ENCODE assay signal across 12 cellular contexts in genomic region chr17:77831497-77832179, GRCh38.
DNase-seq lines count a peak whose midpoint lies in the region; ATAC-seq and TF ChIP-seq lines count a peak whose summit lies in the region.
"Had no signal": no experiment of that assay in that cellular context is flagged by ENCODE, and none has a peak within 500 bp of the region (broad histone marks: within the 10 kb centered on the region; RNA-seq: fewer than 3 reads in every experiment).

No MANE protein-coding gene starts in this region.

- CTCF ChIA-PET in A673 (lab: Charles Lee): no interaction called here
- CTCF ChIA-PET in OCI-LY7 (lab: Charles Lee; ENCODE audit: unreplicated experiment): interaction anchor here (0.5 kb wide), 1 partner anchor 449 kb away, joined by 3 read pairs; no protein-coding TSS in a partner anchor

- TF ChIP-seq POLR2A in esophagus squamous epithelium (IDR thresholded peaks at IDR 0.05): no peak

- no peaks in the 10 kb centered on the region for H3K79me2 ChIP-seq in OCI-LY7 (ENCODE audit: insufficient read depth, low read depth, low read length)

- H3K4me3 ChIP-seq in A673 (ENCODE audit: low read depth, low read length, poor library complexity, severe bottlenecking): no peak overlapping the region
- H3K4me3 ChIP-seq in esophagus squamous epithelium: no peak overlapping the region
- no peak overlapping the region for H3K4me3 ChIP-seq in neuronal stem cell (ENCODE audit: low read length in 2 of 2)
- H3K4me3 ChIP-seq in OCI-LY7 (ENCODE audit: low read depth, low read length, poor library complexity, severe bottlenecking): no peak overlapping the region
- H3K4me3 ChIP-seq: GM12878, mucosa of descending colon had no signal

- peak overlapping the region; percentile 66 for H3K18ac ChIP-seq in neuronal stem cell (ENCODE audit: low read length)

- no peak overlapping the region for H4K91ac ChIP-seq in neuronal stem cell (ENCODE audit: low read depth, low read length, poor library complexity)

- H2BK12ac ChIP-seq in neuronal stem cell (ENCODE audit: low read length): no peak overlapping the region

- H2BK5ac ChIP-seq in neuronal stem cell (ENCODE audit: low read length): no peak overlapping the region

- H3K9me2 ChIP-seq in OCI-LY7 (ENCODE audit: insufficient read depth, low read length): no peaks in the 10 kb centered on the region

- H2AFZ ChIP-seq in neuronal stem cell (ENCODE audit: low read length): no peak overlapping the region
- no peak overlapping the region for H2AFZ ChIP-seq in OCI-LY7 (ENCODE audit: low read length)

- H3K9ac ChIP-seq in neuronal stem cell (ENCODE audit: low read depth, low read length, poor library complexity): no peak overlapping the region

- TF ChIP-seq CTCF in A673 (conservative IDR thresholded peaks at IDR 0.05; ENCODE audit: low read depth, low read length): no peak
- TF ChIP-seq CTCF in esophagus squamous epithelium (IDR thresholded peaks at IDR 0.05): no peak
- TF ChIP-seq CTCF in OCI-LY7 (conservative IDR thresholded peaks at IDR 0.05; ENCODE audit: low read length): no peak

- no peaks in the 10 kb centered on the region for H3K36me3 ChIP-seq in A673 (ENCODE audit: insufficient read depth, low read length, poor library complexity, severe bottlenecking)
- no peaks in the 10 kb centered on the region for H3K36me3 ChIP-seq in esophagus squamous epithelium
- no peaks in the 10 kb centered on the region for H3K36me3 ChIP-seq in neuronal stem cell (replicated peaks in 1 of 2; ENCODE audit: control insufficient read depth in 2 of 2, insufficient read depth in 2 of 2, low read length in 2 of 2)
- H3K36me3 ChIP-seq in OCI-LY7 (ENCODE audit: insufficient read depth, low read length): no peaks in the 10 kb centered on the region

- no peaks in the 10 kb centered on the region for H3K9me3 ChIP-seq in A673 (ENCODE audit: low read depth, low read length, poor library complexity, severe bottlenecking)
- no peaks in the 10 kb centered on the region for H3K9me3 ChIP-seq in esophagus squamous epithelium
- peaks cover 0 to 4% of the 10 kb centered on the region in 2 donors for H3K9me3 ChIP-seq in neuronal stem cell (replicated peaks in 1 of 2; ENCODE audit: control insufficient read depth in 2 of 2, insufficient read depth in 1 of 2, low read depth in 1 of 2, low read length in 2 of 2)
- H3K9me3 ChIP-seq in OCI-LY7 (ENCODE audit: low read length): no peaks in the 10 kb centered on the region
- H3K9me3 ChIP-seq: mucosa of descending colon had no signal

- H3K4me2 ChIP-seq in neuronal stem cell (ENCODE audit: insufficient read depth, low read length, poor library complexity, severe bottlenecking) (no peak overlapping the region), OCI-LY7 (ENCODE audit: low read length) (no peak overlapping the region)

- no peak overlapping the region for H2BK120ac ChIP-seq in neuronal stem cell (ENCODE audit: low read depth, low read length)

- H3K4me1 ChIP-seq in A673 (ENCODE audit: insufficient read depth, low read length, poor library complexity, severe bottlenecking) (peaks cover 44% of the 10 kb centered on the region), esophagus squamous epithelium (peaks cover 32 to 58% (median 39%) of the 10 kb centered on the region in 3 donors), neuronal stem cell (ENCODE audit: control insufficient read depth in 2 of 2, insufficient read depth in 1 of 2, low read depth in 1 of 2, low read length in 2 of 2) (peaks cover 32 to 46% of the 10 kb centered on the region in 2 donors), OCI-LY7 (ENCODE audit: insufficient read depth, low read length, poor library complexity, severe bottlenecking) (no peaks in the 10 kb centered on the region)

- no peak overlapping the region for H3K23ac ChIP-seq in neuronal stem cell (ENCODE audit: low read depth, low read length, poor library complexity)

- no peak for ATAC-seq in HG03139 (IDR thresholded peaks at IDR 0.05; ENCODE audit: unreplicated experiment)
- ATAC-seq: GM12878, mucosa of descending colon had no signal

- H3K27ac ChIP-seq in A673 (ENCODE audit: low read depth, low read length, poor library complexity, severe bottlenecking) (peak overlapping the region; percentile 29), esophagus squamous epithelium (peak overlapping the region in 3 of 4 donors; percentile 73 to 83 (median 78)), neuronal stem cell (replicated peaks; ENCODE audit: low read length) (peak overlapping the region; percentile 30), OCI-LY7 (ENCODE audit: low read depth, low read length, poor library complexity, severe bottlenecking) (no peak overlapping the region)

- WGBS in esophagus squamous epithelium, 2 donors: 64 to 73% methylated on average over 12 to 16 of the region's 16 CpGs
- no CpG with 5 or more reads among the region's 16 CpGs for WGBS in neuronal stem cell (ENCODE audit: extremely low coverage in 2 of 2, insufficient read length in 2 of 2, insufficient replicate concordance in 1 of 2), 2 donors

- DNase-seq in A673 (ENCODE audit: low spot score) (peak; percentile 58), HT1080 (ENCODE audit: low read depth) (peak; percentile 71), esophagus squamous epithelium (lab: John Stamatoyannopoulos, UW) (no peak), neuronal stem cell (ENCODE audit: low spot score) (no peak), NCI-H128 (lab: John Stamatoyannopoulos, UW; ENCODE audit: unreplicated experiment) (no peak), SIG-M5 (lab: John Stamatoyannopoulos, UW) (no peak), OCI-LY7 (ENCODE audit: low spot score) (no peak)
- DNase-seq: activated gamma-delta T cell treated with Interleukin-2 at 50 U/mL for 16 hours, NCI-H1048 had no signal

- no peak overlapping the region for H2AK5ac ChIP-seq in neuronal stem cell (ENCODE audit: low read depth, low read length)

- no peak overlapping the region for H4K8ac ChIP-seq in neuronal stem cell (ENCODE audit: low read depth, low read length)

- H3K27me3 ChIP-seq in A673 (replicated peaks; ENCODE audit: insufficient read depth, low read depth, low read length, poor library complexity): no peaks in the 10 kb centered on the region
- H3K27me3 ChIP-seq in esophagus squamous epithelium: peaks cover 0 to 12% (median 0%) of the 10 kb centered on the region in 4 donors
- H3K27me3 ChIP-seq in neuronal stem cell (ENCODE audit: control insufficient read depth in 3 of 3, insufficient read depth in 3 of 3, low read depth in 1 of 3, low read length in 3 of 3): no peaks in the 10 kb centered on the region

- no peak overlapping the region for H3K4ac ChIP-seq in neuronal stem cell (ENCODE audit: low read length)

- H3K14ac ChIP-seq in neuronal stem cell (ENCODE audit: low read length): no peak overlapping the region

- no peaks in the 10 kb centered on the region for H4K20me1 ChIP-seq in OCI-LY7 (ENCODE audit: insufficient read depth, low read length)

- peak overlapping the region; percentile 13 for H2BK15ac ChIP-seq in neuronal stem cell (ENCODE audit: low read length)

- BruUV-seq in A673 (replicated peaks; lab: Mats Ljungman, UMichigan) (no TSS peak), OCI-LY7 (replicated peaks; lab: Mats Ljungman, UMichigan) (no TSS peak)

- intact Hi-C loops in A673 (cut with micrococcal nuclease; ENCODE audit: unreplicated experiment): no loop called here
- intact Hi-C loops in esophagus squamous epithelium (cut with DNase I): no loop called here
- intact Hi-C loops in OCI-LY7 (cut with micrococcal nuclease; ENCODE audit: unreplicated experiment): no loop called here

- H3K79me1 ChIP-seq in neuronal stem cell (ENCODE audit: low read depth, low read length): peaks cover 1% of the 10 kb centered on the region

- POLR2A ChIA-PET in A673 (lab: Charles Lee; ENCODE audit: low non-redundant PET): no interaction called here
- POLR2A ChIA-PET in OCI-LY7 (lab: Charles Lee): no interaction called here

Comparison
In these comparisons a context has a peak if more than half of its experiments do, and no peak if none do; other contexts are left out.
1. DNase-seq: peak in A673 (single experiment) and HT1080 (single experiment); none in esophagus squamous epithelium (single experiment), neuronal stem cell (single experiment), NCI-H128 (single experiment), SIG-M5 (single experiment) and OCI-LY7 (single experiment).